In genomic region chr4:183096276-183096965, GRCh38 we compare ENCODE assay signal across 20 cellular contexts. TPM values are rescaled to one million over a fixed set of nuclear protein-coding genes. Genes with fewer than 3 reads are reported as not detected.
DNase-seq lines count a peak whose midpoint lies in the region; ATAC-seq and TF ChIP-seq lines count a peak whose summit lies in the region.
"Had no signal": no experiment of that assay in that cellular context is flagged by ENCODE, and none has a peak within 500 bp of the region (broad histone marks: within the 10 kb centered on the region; RNA-seq: fewer than 3 reads in every experiment).

No MANE protein-coding gene starts in this region.

- peaks cover 0 to 3% of the 10 kb centered on the region in 2 donors for H3K27me3 Mint-ChIP-seq in CD4-positive, alpha-beta memory T cell
- H3K27me3 Mint-ChIP-seq in central memory CD8-positive, alpha-beta T cell = peaks cover 18% of the 10 kb centered on the region
- no peaks in the 10 kb centered on the region for H3K27me3 Mint-ChIP-seq in mesothelial cell of epicardium (ENCODE audit: low read depth)

- H3K4me1 ChIP-seq in CD4-positive, alpha-beta memory T cell (ENCODE audit: insufficient read depth, low read length) = peaks cover 14% of the 10 kb centered on the region
- H3K4me1 ChIP-seq in HUES48 (ENCODE audit: control insufficient read depth, insufficient read depth, low read length) = peaks cover 22% of the 10 kb centered on the region
- H3K4me1 ChIP-seq in esophagus squamous epithelium = peaks cover 4 to 50% (median 10%) of the 10 kb centered on the region in 3 donors

- no peak for TF ChIP-seq POLR2A in esophagus squamous epithelium (IDR thresholded peaks at IDR 0.05)

- H3K9me3 ChIP-seq in CD4-positive, alpha-beta memory T cell (ENCODE audit: control insufficient read depth in 1 of 2, low read length in 2 of 2) = no peaks in the 10 kb centered on the region
- H3K9me3 ChIP-seq in HUES48 (ENCODE audit: control insufficient read depth, insufficient read depth, low read length) = no peaks in the 10 kb centered on the region
- H3K9me3 ChIP-seq in esophagus squamous epithelium = no peaks in the 10 kb centered on the region
- H3K9me3 ChIP-seq: heart left ventricle, pancreas, testis had no signal

- peak overlapping the region in 5 of 8 donors; percentile 33 to 81 (median 77) for H3K4me3 Mint-ChIP-seq in CD4-positive, alpha-beta memory T cell
- H3K4me3 Mint-ChIP-seq in central memory CD8-positive, alpha-beta T cell = peak overlapping the region; percentile 44
- H3K4me3 Mint-ChIP-seq in mesothelial cell of epicardium = peak overlapping the region; percentile 75
- H3K4me3 Mint-ChIP-seq: activated CD4-positive, alpha-beta T cell treated with anti-CD3 and anti-CD28 coated beads for 36 hours; stimulated activated naive B cell treated with anti-CD40 and anti-IgM and Interleukin-4, amounts not matched to agents 10 μg/mL and 1 μg/mL and 100 μg/mL, for 72 hours had no signal

- H3K36me3 ChIP-seq in CD4-positive, alpha-beta memory T cell (ENCODE audit: insufficient read depth, low read length) = no peaks in the 10 kb centered on the region
- H3K36me3 ChIP-seq in HUES48 (ENCODE audit: control insufficient read depth, insufficient read depth, low read length) (no peaks in the 10 kb centered on the region), esophagus squamous epithelium (no peaks in the 10 kb centered on the region)
- H3K36me3 ChIP-seq: heart left ventricle, pancreas had no signal

- no peak overlapping the region for H3K27ac ChIP-seq in CD4-positive, alpha-beta memory T cell (ENCODE audit: low read depth, low read length)
- no peak overlapping the region for H3K27ac ChIP-seq in HUES48 (ENCODE audit: low read depth, low read length)
- H3K27ac ChIP-seq in esophagus squamous epithelium = no peak overlapping the region

- H3K27me3 ChIP-seq in CD4-positive, alpha-beta memory T cell (ENCODE audit: insufficient read depth, low read length) = peaks cover 3% of the 10 kb centered on the region
- H3K27me3 ChIP-seq in HUES48 (ENCODE audit: control insufficient read depth, insufficient read depth, low read length) (peaks cover 16% of the 10 kb centered on the region; the same call in 1 of the 2 replicates), esophagus squamous epithelium (no peaks in the 10 kb centered on the region)
- H3K27me3 ChIP-seq: pancreas, testis had no signal

- H3K4me3 ChIP-seq in CD4-positive, alpha-beta memory T cell (ENCODE audit: low read length in 2 of 2) = no peak overlapping the region
- H3K4me3 ChIP-seq in HUES48 (ENCODE audit: low read depth, low read length) = peak overlapping the region; percentile 94
- no peak overlapping the region for H3K4me3 ChIP-seq in esophagus squamous epithelium
- H3K4me3 ChIP-seq: pancreas had no signal

- ATAC-seq in central memory CD8-positive, alpha-beta T cell (replicated peaks; ENCODE audit: extremely low read depth, poor library complexity, severe bottlenecking) = no peak
- no peak for ATAC-seq in HG03280 (IDR thresholded peaks at IDR 0.05; ENCODE audit: unreplicated experiment)
- ATAC-seq: activated CD4-positive, alpha-beta T cell treated with anti-CD3 and anti-CD28 coated beads for 36 hours; heart left ventricle; pancreas; stimulated activated naive B cell treated with anti-CD40 and anti-IgM and Interleukin-4, amounts not matched to agents 10 μg/mL and 1 μg/mL and 100 μg/mL, for 72 hours had no signal

- POLR2A ChIA-PET in CD4-positive, alpha-beta memory T cell (lab: Charles Lee; ENCODE audit: partially characterized antibody) = no interaction called here

- H3K4me1 Mint-ChIP-seq in CD4-positive, alpha-beta memory T cell = peaks cover 8 to 33% (median 21%) of the 10 kb centered on the region in 4 donors
- H3K4me1 Mint-ChIP-seq in central memory CD8-positive, alpha-beta T cell = no peaks in the 10 kb centered on the region
- H3K4me1 Mint-ChIP-seq in mesothelial cell of epicardium = peaks cover 34% of the 10 kb centered on the region

- peak overlapping the region; percentile 38; the same call in 1 of the 2 replicates for H3K9ac ChIP-seq in HUES48 (ENCODE audit: low read depth, low read length)

- TF ChIP-seq CTCF in mesothelial cell of epicardium (IDR thresholded peaks at IDR 0.05; ENCODE audit: unreplicated experiment) = no peak
- no peak for TF ChIP-seq CTCF in esophagus squamous epithelium (IDR thresholded peaks at IDR 0.05)

- H3K36me3 Mint-ChIP-seq in CD4-positive, alpha-beta memory T cell = peaks cover 0 to 4% of the 10 kb centered on the region in 2 donors
- H3K36me3 Mint-ChIP-seq in central memory CD8-positive, alpha-beta T cell (ENCODE audit: insufficient read depth) = no peaks in the 10 kb centered on the region
- no peaks in the 10 kb centered on the region for H3K36me3 Mint-ChIP-seq in mesothelial cell of epicardium
- H3K36me3 Mint-ChIP-seq: stimulated activated naive B cell treated with anti-CD40 and anti-IgM and Interleukin-4, amounts not matched to agents 10 μg/mL and 1 μg/mL and 100 μg/mL, for 72 hours had no signal

- H3K9me3 Mint-ChIP-seq in CD4-positive, alpha-beta memory T cell = peaks cover 0 to 5% (median 0%) of the 10 kb centered on the region in 8 donors
- H3K9me3 Mint-ChIP-seq in central memory CD8-positive, alpha-beta T cell = no peaks in the 10 kb centered on the region
- no peaks in the 10 kb centered on the region for H3K9me3 Mint-ChIP-seq in mesothelial cell of epicardium
- H3K9me3 Mint-ChIP-seq: stimulated activated naive B cell treated with anti-CD40 and anti-IgM and Interleukin-4, amounts not matched to agents 10 μg/mL and 1 μg/mL and 100 μg/mL, for 72 hours had no signal

- intact Hi-C loops in CD4-positive, alpha-beta memory T cell (cut with micrococcal nuclease) = loop anchor here (5.0 kb wide), 1 partner anchor 86 kb away; no protein-coding TSS in a partner anchor
- intact Hi-C loops in esophagus squamous epithelium (cut with DNase I) = no loop called here

- H3K27ac Mint-ChIP-seq in CD4-positive, alpha-beta memory T cell = peak overlapping the region in 3 of 7 donors; percentile 37 to 81 (median 58)
- no peak overlapping the region for H3K27ac Mint-ChIP-seq in central memory CD8-positive, alpha-beta T cell (ENCODE audit: low read depth)
- H3K27ac Mint-ChIP-seq in mesothelial cell of epicardium = peak overlapping the region; percentile 95
- H3K27ac Mint-ChIP-seq: activated CD4-positive, alpha-beta T cell treated with anti-CD3 and anti-CD28 coated beads for 36 hours; stimulated activated naive B cell treated with anti-CD40 and anti-IgM and Interleukin-4, amounts not matched to agents 10 μg/mL and 1 μg/mL and 100 μg/mL, for 72 hours had no signal

- CTCF ChIA-PET in CD4-positive, alpha-beta memory T cell (lab: Charles Lee; ENCODE audit: partially characterized antibody) = interaction anchor here (0.9 to 3.5 kb wide), 5 partner anchors 11 to 531 kb away, joined by 3 to 16 read pairs (median 4); no protein-coding TSS in a partner anchor

- WGBS in esophagus squamous epithelium, 2 donors = 91 to 92% methylated on average over 15 of the region's 15 CpGs

- DNase-seq in CD4-positive, alpha-beta memory T cell = no peak
- DNase-seq in central memory CD8-positive, alpha-beta T cell (ENCODE audit: low spot score in 2 of 2) = no peak
- DNase-seq in mesothelial cell of epicardium (ENCODE audit: low spot score in 2 of 2, unreplicated experiment in 2 of 2) (no peak), NCI-H1105 (lab: John Stamatoyannopoulos, UW) (no peak), esophagus squamous epithelium (lab: John Stamatoyannopoulos, UW) (no peak)
- no peak for DNase-seq in activated CD4-positive, alpha-beta T cell treated with anti-CD3 and anti-CD28 coated beads, Interleukin-2, amount 50 U/mL, for 4 hours
- DNase-seq: activated CD4-positive, alpha-beta T cell treated with anti-CD3 and anti-CD28 coated beads for 36 hours; activated effector memory CD4-positive, alpha-beta T cell treated with Interleukin-2 at 50 U/mL for 16 hours; cortex of kidney; DMS 273 treated with DMSO at 0.1 percent for 48 hours; GDM1; Kasumi-1; NCI-H2107; NCI-H510A; pancreas; stimulated activated naive B cell treated with anti-CD40 and anti-IgM and Interleukin-4, amounts not matched to agents 10 μg/mL and 1 μg/mL and 100 μg/mL, for 72 hours; testis had no signal

RNA-seq across cellular contexts. Expression of gene WWC2, which starts 2.6 kb away (rescaled TPM):
- 1 to 10 TPM; 7.3 to 7.6 TPM for total RNA-seq in CD4-positive, alpha-beta memory T cell
- polyA plus RNA-seq in CD4-positive, alpha-beta memory T cell = 1 to 10 TPM; 2.3 to 3.1 TPM
- total RNA-seq in mesothelial cell of epicardium (61.7 to 64.1 TPM (median 62.5 TPM) in 3 replicates), esophagus squamous epithelium (10 to 100 TPM in 1 of 4 donors, 1 to 10 TPM in 3; 7.4 to 24.8 (median 8.0) TPM)
